Comparison of ENCODE assay signal across 18 cellular contexts in the genomic region with DNA sequence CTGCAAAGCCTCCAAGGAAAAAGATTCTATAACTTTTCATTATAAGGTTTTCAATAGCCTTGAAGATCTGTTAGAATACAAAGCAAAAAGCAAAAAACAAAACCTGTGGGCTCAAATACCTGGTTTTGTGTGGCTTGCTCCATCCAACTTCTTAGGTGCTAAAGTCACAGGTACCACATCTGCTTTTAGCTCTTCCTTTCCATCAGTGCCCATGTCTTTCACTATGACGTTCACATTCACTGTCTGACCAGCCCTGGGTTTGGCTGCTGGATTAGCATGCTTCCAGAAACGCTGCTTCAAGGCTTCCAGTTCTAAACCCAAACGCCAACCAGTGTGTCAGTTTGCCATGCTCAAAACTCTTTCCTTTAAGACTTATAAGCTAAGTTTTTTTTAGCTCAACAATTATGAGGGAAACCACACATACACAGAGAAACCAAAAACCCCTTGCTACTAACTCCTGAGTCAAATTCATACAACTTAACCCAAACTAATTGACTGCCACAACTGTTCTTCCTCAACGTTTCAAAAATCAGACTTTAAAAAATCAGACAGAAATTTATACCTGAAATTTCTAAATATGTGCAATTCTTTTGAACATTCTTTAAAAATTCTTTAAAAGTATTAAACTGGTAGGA. TPM values are rescaled to one million over a fixed set of nuclear protein-coding genes. Genes with fewer than 3 reads are reported as not detected.
A peak's percentile ranks its signal among the peaks of the same experiment; 100 is the strongest.
DNase-seq lines count a peak whose midpoint lies in the region; ATAC-seq and TF ChIP-seq lines count a peak whose summit lies in the region.
"Had no signal": no experiment of that assay in that cellular context is flagged by ENCODE, and none has a peak within 500 bp of the region (broad histone marks: within the 10 kb centered on the region; RNA-seq: fewer than 3 reads in every experiment).

No MANE protein-coding gene starts in this region.

- no peak overlapping the region for H3K4me3 ChIP-seq in HEK293 (ENCODE audit: low read depth, low read length)
- H3K4me3 ChIP-seq in osteoblast (ENCODE audit: insufficient read depth, low read length), result no peak overlapping the region
- H3K4me3 ChIP-seq in CD8-positive, alpha-beta T cell (ENCODE audit: low read depth, low read length), result no peak overlapping the region
- H3K4me3 ChIP-seq: BLaER1 had no signal

- H3K27ac ChIP-seq in HEK293 (ENCODE audit: extremely low read depth, low read depth, low read length) (no peak overlapping the region), osteoblast (ENCODE audit: low read depth, low read length) (no peak overlapping the region)
- H3K27ac ChIP-seq in CD8-positive, alpha-beta T cell (ENCODE audit: low read depth, low read length), result no peak overlapping the region
- H3K27ac ChIP-seq: BLaER1, HL-60 had no signal

- H3K4me3 Mint-ChIP-seq in activated CD4-positive, alpha-beta T cell treated with anti-CD3 and anti-CD28 coated beads, Interleukin-2, amount 10 ng/mL, durations not matched to agents 24 days and 14 days, result no peak overlapping the region
- H3K4me3 Mint-ChIP-seq in central memory CD8-positive, alpha-beta T cell, result no peak overlapping the region
- no peak overlapping the region for H3K4me3 Mint-ChIP-seq in CD8-positive, alpha-beta T cell
- H3K4me3 Mint-ChIP-seq: CD14-positive monocyte; CD4-positive, alpha-beta memory T cell had no signal

- intact Hi-C loops in activated CD4-positive, alpha-beta T cell treated with anti-CD3 and anti-CD28 coated beads, Interleukin-2, amount 10 ng/mL, durations not matched to agents 24 days and 14 days (cut with micrococcal nuclease), result no loop called here
- intact Hi-C loops in CD8-positive, alpha-beta T cell (cut with DNase I, micrococcal nuclease), result no loop called here

- H3K9me3 ChIP-seq in HEK293 (ENCODE audit: control insufficient read depth, insufficient read depth, low read depth, low read length) (no peaks in the 10 kb centered on the region), osteoblast (ENCODE audit: low read depth, low read length) (no peaks in the 10 kb centered on the region)
- H3K9me3 ChIP-seq in CD8-positive, alpha-beta T cell (ENCODE audit: low read length), result no peaks in the 10 kb centered on the region
- H3K9me3 ChIP-seq: BLaER1 had no signal

- H3K9me3 Mint-ChIP-seq in activated CD4-positive, alpha-beta T cell treated with anti-CD3 and anti-CD28 coated beads, Interleukin-2, amount 10 ng/mL, durations not matched to agents 24 days and 14 days, result no peaks in the 10 kb centered on the region
- no peaks in the 10 kb centered on the region for H3K9me3 Mint-ChIP-seq in central memory CD8-positive, alpha-beta T cell
- H3K9me3 Mint-ChIP-seq in CD8-positive, alpha-beta T cell, result no peaks in the 10 kb centered on the region
- H3K9me3 Mint-ChIP-seq: CD14-positive monocyte; CD4-positive, alpha-beta memory T cell had no signal

- H3K36me3 Mint-ChIP-seq in activated CD4-positive, alpha-beta T cell treated with anti-CD3 and anti-CD28 coated beads, Interleukin-2, amount 10 ng/mL, durations not matched to agents 24 days and 14 days (ENCODE audit: low read depth), result peaks cover 29% of the 10 kb centered on the region
- H3K36me3 Mint-ChIP-seq in central memory CD8-positive, alpha-beta T cell (ENCODE audit: insufficient read depth), result no peaks in the 10 kb centered on the region
- H3K36me3 Mint-ChIP-seq in CD8-positive, alpha-beta T cell, result no peaks in the 10 kb centered on the region
- H3K36me3 Mint-ChIP-seq: CD4-positive, alpha-beta memory T cell had no signal

- no peak for ATAC-seq in central memory CD8-positive, alpha-beta T cell (replicated peaks; ENCODE audit: extremely low read depth, poor library complexity, severe bottlenecking)
- no peak for ATAC-seq in HG02885 (IDR thresholded peaks at IDR 0.05; ENCODE audit: poor library complexity, unreplicated experiment)
- ATAC-seq in CD8-positive, alpha-beta T cell, result no peak
- ATAC-seq: HCT116 had no signal

- CTCF ChIA-PET in HEK293 (lab: Yijun Ruan, JAX), result interaction anchor here (0.7 to 1.2 kb wide), 4 partner anchors 26 to 902 kb away, joined by 3 to 4 read pairs (median 3); no protein-coding TSS in a partner anchor
- CTCF ChIA-PET in CD8-positive, alpha-beta T cell (lab: Charles Lee), result no interaction called here

- no peaks in the 10 kb centered on the region for H3K79me2 ChIP-seq in osteoblast (ENCODE audit: insufficient read depth, low read length)

- DNase-seq in activated CD4-positive, alpha-beta T cell treated with anti-CD3 and anti-CD28 coated beads, Interleukin-2, amount 10 ng/mL, durations not matched to agents 24 days and 14 days, result no peak
- DNase-seq in activated CD4-positive, alpha-beta T cell treated with anti-CD3 and anti-CD28 coated beads for 48 hours, result no peak
- no peak for DNase-seq in central memory CD8-positive, alpha-beta T cell (ENCODE audit: low spot score in 2 of 2)
- DNase-seq in osteoblast (ENCODE audit: insufficient read length, low spot score, missing footprints) (no peak), amygdala (lab: John Stamatoyannopoulos, UW) (no peak)
- no peak for DNase-seq in CD8-positive, alpha-beta T cell
- DNase-seq: 8988T; Calu3; CD4-positive, alpha-beta memory T cell; DMS79 treated with DMSO at 0.1 percent for 48 hours; GOT3; H7 had no signal

- peak overlapping the region; percentile 79 for H2AFZ ChIP-seq in osteoblast (ENCODE audit: low read length)

- peaks cover 62 to 94% of the 10 kb centered on the region in 2 experiments for H3K36me3 ChIP-seq in HEK293 (ENCODE audit: control insufficient read depth in 2 of 2, insufficient read depth in 1 of 2, low read length in 2 of 2)
- H3K36me3 ChIP-seq in osteoblast (ENCODE audit: insufficient read depth, low read length), result peaks cover 4% of the 10 kb centered on the region
- H3K36me3 ChIP-seq in CD8-positive, alpha-beta T cell (ENCODE audit: insufficient read depth, low read length), result no peaks in the 10 kb centered on the region

- POLR2A ChIA-PET in HEK293 (lab: Yijun Ruan, JAX), result interaction anchor here (0.5 to 1.9 kb wide), 2 partner anchors 16 to 474 kb away, joined by 4 to 11 read pairs; a partner anchor contains a TSS
- POLR2A ChIA-PET in CD8-positive, alpha-beta T cell (lab: Charles Lee), result no interaction called here

- TF ChIP-seq CTCF in HEK293 (tag by site-specific recombination; IDR thresholded peaks at IDR 0.05) (no peak), osteoblast (IDR thresholded peaks at IDR 0.05; ENCODE audit: extremely low read depth, low read depth, low read length) (no peak)
- no peak for TF ChIP-seq CTCF in CD8-positive, alpha-beta T cell (IDR thresholded peaks at IDR 0.05)

- peaks cover 4% of the 10 kb centered on the region for H3K4me1 Mint-ChIP-seq in activated CD4-positive, alpha-beta T cell treated with anti-CD3 and anti-CD28 coated beads, Interleukin-2, amount 10 ng/mL, durations not matched to agents 24 days and 14 days
- H3K4me1 Mint-ChIP-seq in central memory CD8-positive, alpha-beta T cell, result no peaks in the 10 kb centered on the region
- no peaks in the 10 kb centered on the region for H3K4me1 Mint-ChIP-seq in CD8-positive, alpha-beta T cell (ENCODE audit: low read depth)

- no peaks in the 10 kb centered on the region for H3K27me3 Mint-ChIP-seq in activated CD4-positive, alpha-beta T cell treated with anti-CD3 and anti-CD28 coated beads, Interleukin-2, amount 10 ng/mL, durations not matched to agents 24 days and 14 days
- no peaks in the 10 kb centered on the region for H3K27me3 Mint-ChIP-seq in central memory CD8-positive, alpha-beta T cell
- no peaks in the 10 kb centered on the region for H3K27me3 Mint-ChIP-seq in CD8-positive, alpha-beta T cell (ENCODE audit: low read depth)
- H3K27me3 Mint-ChIP-seq: CD4-positive, alpha-beta memory T cell had no signal

- no peaks in the 10 kb centered on the region for H4K20me1 ChIP-seq in osteoblast (ENCODE audit: insufficient read depth, low read length)
- H4K20me1 ChIP-seq: BLaER1 had no signal

- H3K4me1 ChIP-seq in HEK293 (ENCODE audit: control insufficient read depth, insufficient read depth, low read length) (no peaks in the 10 kb centered on the region), osteoblast (ENCODE audit: insufficient read depth, low read length) (no peaks in the 10 kb centered on the region)
- no peaks in the 10 kb centered on the region for H3K4me1 ChIP-seq in CD8-positive, alpha-beta T cell (ENCODE audit: insufficient read depth, low read length)
- H3K4me1 ChIP-seq: BLaER1 had no signal

- H3K4me2 ChIP-seq in osteoblast (ENCODE audit: insufficient read depth, low read length), result no peak overlapping the region
- H3K4me2 ChIP-seq: BLaER1 had no signal

- peak overlapping the region; percentile 34 for H3K27ac Mint-ChIP-seq in activated CD4-positive, alpha-beta T cell treated with anti-CD3 and anti-CD28 coated beads, Interleukin-2, amount 10 ng/mL, durations not matched to agents 24 days and 14 days
- peak overlapping the region; percentile 6 for H3K27ac Mint-ChIP-seq in central memory CD8-positive, alpha-beta T cell (ENCODE audit: low read depth)
- no peak overlapping the region for H3K27ac Mint-ChIP-seq in CD8-positive, alpha-beta T cell
- H3K27ac Mint-ChIP-seq: CD4-positive, alpha-beta memory T cell had no signal

- no peaks in the 10 kb centered on the region for H3K27me3 ChIP-seq in osteoblast (ENCODE audit: insufficient read depth, low read length)
- H3K27me3 ChIP-seq in CD8-positive, alpha-beta T cell (ENCODE audit: insufficient read depth, low read length), result no peaks in the 10 kb centered on the region
- H3K27me3 ChIP-seq: BLaER1 had no signal

TF ChIP-seq in HEK293, 187 proteins besides CTCF, POLR2A, EP300 and RAD21:
- TF ChIP-seq ZBTB7A (tag by site-specific recombination; IDR thresholded peaks at IDR 0.05; ENCODE audit: low read depth) (no peak), PRDM1 (tag by site-specific recombination; IDR thresholded peaks at IDR 0.05) (0 out of 2 replicates have a peak, but pooled peaks have one; percentile 15)
TF ChIP-seq in HEK293: peak in this region for 1.

RNA-seq across cellular contexts. Expression of a gene that starts 16.0 kb away (rescaled TPM):
- 59.4 and 62.3 TPM in 2 replicates for total RNA-seq in activated CD4-positive, alpha-beta T cell treated with anti-CD3 and anti-CD28 coated beads, Interleukin-2, amount 10 ng/mL, durations not matched to agents 24 days and 14 days
- 1.8 and 2.9 TPM in 2 replicates for total RNA-seq in osteoblast
- under 1 TPM; 0.41 to 0.81 TPM for total RNA-seq in CD8-positive, alpha-beta T cell

RNA-seq across cellular contexts. Expression of a gene that starts 35.1 kb away (rescaled TPM):
- total RNA-seq in activated CD4-positive, alpha-beta T cell treated with anti-CD3 and anti-CD28 coated beads, Interleukin-2, amount 10 ng/mL, durations not matched to agents 24 days and 14 days, result 25.0 and 26.0 TPM in 2 replicates
- total RNA-seq in osteoblast, result 25.3 and 26.8 TPM in 2 replicates
- total RNA-seq in CD8-positive, alpha-beta T cell, result 1 to 10 TPM; 2.6 to 3.2 TPM

RNA-seq across cellular contexts. Expression of a gene that starts 54.1 kb away (rescaled TPM):
- 7.2 and 10.0 TPM in 2 replicates for total RNA-seq in activated CD4-positive, alpha-beta T cell treated with anti-CD3 and anti-CD28 coated beads, Interleukin-2, amount 10 ng/mL, durations not matched to agents 24 days and 14 days
- 22.1 and 23.2 TPM in 2 replicates for total RNA-seq in osteoblast
- total RNA-seq in CD8-positive, alpha-beta T cell, result 1 to 10 TPM; 5.4 to 5.7 TPM

Comparison
In these comparisons a context has a peak if more than half of its experiments do, and no peak if none do; other contexts are left out.
1. RNA of a gene that starts 16.0 kb away (total RNA-seq): 59.4 to 62.3 TPM in activated CD4-positive, alpha-beta T cell treated with anti-CD3 and anti-CD28 coated beads, Interleukin-2, amount 10 ng/mL, durations not matched to agents 24 days and 14 days; 1.8 to 2.9 TPM in osteoblast and 0.41 to 0.81 TPM in CD8-positive, alpha-beta T cell; every median in the first group is over 10 times any median in the second.